9 cellular contexts compared by ENCODE assay signal in the genomic region with DNA sequence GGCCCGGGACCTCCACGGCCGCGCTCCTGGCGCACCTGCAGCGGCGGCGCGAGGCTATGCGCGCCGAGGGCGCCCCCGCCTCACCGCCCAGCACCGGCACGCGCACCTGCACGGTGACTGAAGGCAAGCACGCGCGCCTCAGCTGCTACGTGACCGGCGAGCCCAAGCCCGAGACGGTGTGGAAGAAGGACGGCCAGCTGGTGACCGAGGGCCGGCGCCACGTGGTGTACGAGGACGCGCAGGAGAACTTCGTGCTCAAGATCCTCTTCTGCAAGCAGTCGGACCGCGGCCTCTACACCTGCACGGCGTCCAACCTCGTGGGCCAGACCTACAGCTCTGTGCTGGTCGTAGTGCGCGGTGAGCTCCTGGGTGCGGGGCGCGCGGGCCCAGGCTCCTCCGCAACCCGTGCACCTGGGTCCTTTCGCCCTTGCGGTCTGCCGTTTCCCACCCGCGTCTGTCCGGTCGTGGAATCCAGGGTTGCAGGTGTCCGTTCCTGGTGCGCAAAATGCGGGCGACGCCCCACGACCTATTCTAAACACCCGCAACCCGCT. TPM values are rescaled to one million over a fixed set of nuclear protein-coding genes. Genes with fewer than 3 reads are reported as not detected.
DNase-seq lines count a peak whose midpoint lies in the region; ATAC-seq, FAIRE-seq and TF ChIP-seq lines count a peak whose summit lies in the region.
"Had no signal": no experiment of that assay in that cellular context is flagged by ENCODE, and none has a peak within 500 bp of the region (broad histone marks: within the 10 kb centered on the region; RNA-seq: fewer than 3 reads in every experiment).

No MANE protein-coding gene starts in this region.

- H3K9ac ChIP-seq in ES-I3 (ENCODE audit: low read depth, low read length), result peak overlapping the region; percentile 72
- no peak overlapping the region for H3K9ac ChIP-seq in iPS-18a (ENCODE audit: low read length)
- H3K9ac ChIP-seq in smooth muscle cell (ENCODE audit: low read depth), result no peak overlapping the region

- no peak for FAIRE-seq in RCC 7860 (lab: Jason Lieb, UNC)
- FAIRE-seq: endometrium had no signal

- WGBS in smooth muscle cell (ENCODE audit: low lambda C conversion rate), result 18% methylated on average over 63 of the region's 66 CpGs

- H3K4me1 ChIP-seq in ES-I3 (ENCODE audit: insufficient read depth, low read length), result no peaks in the 10 kb centered on the region; the same call in 1 of the 2 replicates
- H3K4me1 ChIP-seq in iPS-18a (ENCODE audit: control insufficient read depth, low read depth, low read length), result no peaks in the 10 kb centered on the region
- no peaks in the 10 kb centered on the region for H3K4me1 ChIP-seq in smooth muscle cell (ENCODE audit: low read depth)

- H3K9me3 ChIP-seq in ES-I3 (ENCODE audit: control insufficient read depth, insufficient read depth, low read length) (no peaks in the 10 kb centered on the region), iPS-18a (ENCODE audit: control insufficient read depth, low read depth, low read length) (no peaks in the 10 kb centered on the region), smooth muscle cell (replicated peaks; ENCODE audit: low read depth) (no peaks in the 10 kb centered on the region)

- no peak overlapping the region for H3K27ac ChIP-seq in iPS-18a (ENCODE audit: low read length)
- H3K27ac ChIP-seq in smooth muscle cell (ENCODE audit: low read depth), result no peak overlapping the region

- peak overlapping the region; percentile 22; the same call in 1 of the 2 replicates for H3K4me3 ChIP-seq in WI38 (ENCODE audit: low read depth, low read length)
- peak overlapping the region; percentile 64 for H3K4me3 ChIP-seq in iPS-18a (ENCODE audit: low read length)
- H3K4me3 ChIP-seq in smooth muscle cell, result peak overlapping the region; percentile 68

- peak overlapping the region; percentile 99 for H3K4me2 ChIP-seq in smooth muscle cell

- peaks cover under 1% of the 10 kb centered on the region for H3K36me3 ChIP-seq in ES-I3 (ENCODE audit: insufficient read depth, low read length)
- peaks cover 15% of the 10 kb centered on the region for H3K36me3 ChIP-seq in iPS-18a (ENCODE audit: control insufficient read depth, low read depth, low read length)
- H3K36me3 ChIP-seq in smooth muscle cell (ENCODE audit: low read depth), result no peaks in the 10 kb centered on the region

- H2AFZ ChIP-seq in smooth muscle cell (ENCODE audit: low read depth), result no peak overlapping the region

- ATAC-seq in HG03378 (IDR thresholded peaks at IDR 0.05; ENCODE audit: unreplicated experiment), result no peak

- H3F3A ChIP-seq in smooth muscle cell (ENCODE audit: low read depth), result no peaks in the 10 kb centered on the region

- DNase-seq in smooth muscle cell (lab: John Stamatoyannopoulos, UW; ENCODE audit: unreplicated experiment) (no peak), RCC 7860 (ENCODE audit: low spot score) (no peak), EL (no peak)
- DNase-seq in activated CD8-positive, alpha-beta memory T cell treated with anti-CD3 and anti-CD28 coated beads, Interleukin-2, amount 50 U/mL, for 4 hours, result no peak

- peaks cover 8% of the 10 kb centered on the region for H4K20me1 ChIP-seq in smooth muscle cell (ENCODE audit: low read depth)

- TF ChIP-seq CTCF in WI38 (IDR thresholded peaks at IDR 0.05; ENCODE audit: low read depth, low read length) (no peak), smooth muscle cell (IDR thresholded peaks at IDR 0.05; ENCODE audit: borderline replicate concordance, insufficient read depth, poor library complexity, severe bottlenecking) (no peak)

- H3K79me2 ChIP-seq in smooth muscle cell (ENCODE audit: low read depth), result no peaks in the 10 kb centered on the region

- H3K27me3 ChIP-seq in iPS-18a (ENCODE audit: control insufficient read depth, insufficient read depth, low read length) (no peaks in the 10 kb centered on the region), smooth muscle cell (ENCODE audit: low read depth) (no peaks in the 10 kb centered on the region)

RNA-seq across cellular contexts. Expression of a gene that starts 4.6 kb away (rescaled TPM):
- 10.6 and 15.1 TPM in 2 replicates for total RNA-seq in smooth muscle cell
- 3.8 and 10.7 TPM in 2 replicates for polyA plus RNA-seq in smooth muscle cell

RNA-seq across cellular contexts. Expression of a gene that starts 46.9 kb away (rescaled TPM):
- 1.8 and 1.9 TPM in 2 replicates for total RNA-seq in smooth muscle cell
- 1.6 and 3.9 TPM in 2 replicates for polyA plus RNA-seq in smooth muscle cell
